Comparison of ENCODE assay signal across 26 cellular contexts in genomic region chr1:15991427-15992186, GRCh38. TPM values are rescaled to one million over a fixed set of nuclear protein-coding genes. Genes with fewer than 3 reads are reported as not detected.
DNase-seq lines count a peak whose midpoint lies in the region; ATAC-seq, FAIRE-seq and TF ChIP-seq lines count a peak whose summit lies in the region.
"Had no signal": no experiment of that assay in that cellular context is flagged by ENCODE, and none has a peak within 500 bp of the region (broad histone marks: within the 10 kb centered on the region; RNA-seq: fewer than 3 reads in every experiment).

No MANE protein-coding gene starts in this region.

- H3K9me3 ChIP-seq in K562 (replicated peaks; ENCODE audit: control insufficient read depth, insufficient read depth, low read depth, low read length) (no peaks in the 10 kb centered on the region), spleen (no peaks in the 10 kb centered on the region)
- H3K9me3 ChIP-seq: A549 had no signal

- TF ChIP-seq EP300 in K562 (IDR thresholded peaks at IDR 0.05; ENCODE audit: low read length) = no peak

- no peaks in the 10 kb centered on the region for H3K79me2 ChIP-seq in K562 (ENCODE audit: control insufficient read depth, insufficient read depth, low read length)

- peak; percentile 54 for DNase-seq in activated CD4-positive, alpha-beta T cell treated with anti-CD3 and anti-CD28 coated beads, Interleukin-2, amount 10 ng/mL, durations not matched to agents 24 days and 14 days
- DNase-seq in activated CD4-positive, alpha-beta T cell treated with anti-CD3 and anti-CD28 coated beads for 48 hours = no peak
- DNase-seq in K562 (ENCODE audit: extremely low read depth in 1 of 4, low spot score in 3 of 4) = no peak
- peak; percentile 39 for DNase-seq in spleen
- no peak for DNase-seq in H4 (ENCODE audit: low spot score)
- DNase-seq in mesothelial cell of epicardium (ENCODE audit: low spot score in 2 of 2, unreplicated experiment in 2 of 2) = no peak
- DNase-seq: C1 segment of cervical spinal cord; CD4-positive, CD25-positive, alpha-beta regulatory T cell; CD8-positive, alpha-beta memory T cell; COR-L47; DMS 273 treated with DMSO at 0.1 percent for 48 hours; DMS53; DND-41; EL; GM23248; KG1 had no signal

- H3K27ac ChIP-seq in K562 (ENCODE audit: extremely low read depth, low read depth, low read length) (no peak overlapping the region), spleen (no peak overlapping the region)
- H3K27ac ChIP-seq: 22Rv1, A549, GM23248 had no signal

- H3K27me3 Mint-ChIP-seq in activated CD4-positive, alpha-beta T cell treated with anti-CD3 and anti-CD28 coated beads, Interleukin-2, amount 10 ng/mL, durations not matched to agents 24 days and 14 days = peaks cover 4% of the 10 kb centered on the region
- peaks cover 3% of the 10 kb centered on the region for H3K27me3 Mint-ChIP-seq in mesothelial cell of epicardium (ENCODE audit: low read depth)
- H3K27me3 Mint-ChIP-seq: CD8-positive, alpha-beta memory T cell; IgD-negative memory B cell had no signal

- peaks cover 3% of the 10 kb centered on the region for H3K4me1 Mint-ChIP-seq in activated CD4-positive, alpha-beta T cell treated with anti-CD3 and anti-CD28 coated beads, Interleukin-2, amount 10 ng/mL, durations not matched to agents 24 days and 14 days
- no peaks in the 10 kb centered on the region for H3K4me1 Mint-ChIP-seq in mesothelial cell of epicardium
- H3K4me1 Mint-ChIP-seq: CD4-positive, CD25-positive, alpha-beta regulatory T cell; CD8-positive, alpha-beta memory T cell; IgD-negative memory B cell had no signal

- H3K4me3 ChIP-seq in K562 (no peak overlapping the region), spleen (no peak overlapping the region)
- H3K4me3 ChIP-seq: A549, GM12878, GM23248 had no signal

- no peak for TF ChIP-seq CTCF in K562 (IDR thresholded peaks at IDR 0.05 in 2 of 3, conservative IDR thresholded peaks at IDR 0.05 in 1 of 3; ENCODE audit: insufficient read depth in 2 of 3, low read depth in 1 of 3, low read length in 3 of 3)
- no peak for TF ChIP-seq CTCF in spleen (IDR thresholded peaks at IDR 0.05 in 8 of 11, conservative IDR thresholded peaks at IDR 0.05 in 3 of 11)
- no peak for TF ChIP-seq CTCF in mesothelial cell of epicardium (IDR thresholded peaks at IDR 0.05; ENCODE audit: unreplicated experiment)

- CTCF ChIA-PET in K562 (lab: Yijun Ruan, JAX; ENCODE audit: low intra/inter-chr PET ratio) = interaction anchor here (0.6 kb wide), 1 partner anchor 70 kb away, joined by 3 read pairs; no protein-coding TSS in a partner anchor

- H3K9ac ChIP-seq in K562 (ENCODE audit: insufficient read depth in 1 of 2, low read depth in 2 of 2, low read length in 2 of 2) = peak overlapping the region in 1 of 2 experiments; percentile 38; a peak in 2 of 4 replicates
- H3K9ac ChIP-seq: GM23248 had no signal

- peaks cover 5 to 9% of the 10 kb centered on the region in 2 experiments; a peak in 3 of 5 replicates for H3K27me3 ChIP-seq in K562 (ENCODE audit: control insufficient read depth in 2 of 2, insufficient read depth in 2 of 2, low read length in 2 of 2)
- H3K27me3 ChIP-seq in spleen (replicated peaks in 1 of 7) = no peaks in the 10 kb centered on the region

- POLR2A ChIA-PET in K562 (lab: Yijun Ruan, JAX) = no interaction called here

- no peaks in the 10 kb centered on the region for H3K9me3 Mint-ChIP-seq in activated CD4-positive, alpha-beta T cell treated with anti-CD3 and anti-CD28 coated beads, Interleukin-2, amount 10 ng/mL, durations not matched to agents 24 days and 14 days
- H3K9me3 Mint-ChIP-seq in mesothelial cell of epicardium = no peaks in the 10 kb centered on the region
- H3K9me3 Mint-ChIP-seq: CD4-positive, CD25-positive, alpha-beta regulatory T cell; CD8-positive, alpha-beta memory T cell had no signal

- no peaks in the 10 kb centered on the region for H3K36me3 Mint-ChIP-seq in activated CD4-positive, alpha-beta T cell treated with anti-CD3 and anti-CD28 coated beads, Interleukin-2, amount 10 ng/mL, durations not matched to agents 24 days and 14 days (ENCODE audit: low read depth)
- no peaks in the 10 kb centered on the region for H3K36me3 Mint-ChIP-seq in mesothelial cell of epicardium
- H3K36me3 Mint-ChIP-seq: CD4-positive, CD25-positive, alpha-beta regulatory T cell; CD8-positive, alpha-beta memory T cell; IgD-negative memory B cell had no signal

- H3K36me3 ChIP-seq in K562 (ENCODE audit: control insufficient read depth, insufficient read depth, low read length) (no peaks in the 10 kb centered on the region), spleen (no peaks in the 10 kb centered on the region)

- no peak overlapping the region for H3K27ac Mint-ChIP-seq in activated CD4-positive, alpha-beta T cell treated with anti-CD3 and anti-CD28 coated beads, Interleukin-2, amount 10 ng/mL, durations not matched to agents 24 days and 14 days
- no peak overlapping the region for H3K27ac Mint-ChIP-seq in mesothelial cell of epicardium
- H3K27ac Mint-ChIP-seq: IgD-negative memory B cell had no signal

- H4K20me1 ChIP-seq in K562 (replicated peaks; ENCODE audit: control insufficient read depth, insufficient read depth, low read length) = no peaks in the 10 kb centered on the region

- no peak for FAIRE-seq in K562 (lab: Jason Lieb, UNC)
- FAIRE-seq: A549, GM12878, GM19239, H54, HTR-8/SVneo had no signal

- intact Hi-C loops in activated CD4-positive, alpha-beta T cell treated with anti-CD3 and anti-CD28 coated beads, Interleukin-2, amount 10 ng/mL, durations not matched to agents 24 days and 14 days (cut with micrococcal nuclease) = no loop called here
- intact Hi-C loops in K562 (cut with micrococcal nuclease) (loop anchor here (5.0 kb wide), 1 partner anchor 39 kb away; no protein-coding TSS in a partner anchor), spleen (cut with DNase I; ENCODE audit: low total_unique reads) (no loop called here)

- no peak overlapping the region for H2AFZ ChIP-seq in K562 (ENCODE audit: low read depth, low read length)
- H2AFZ ChIP-seq: GM23248 had no signal

- H3K4me3 Mint-ChIP-seq in activated CD4-positive, alpha-beta T cell treated with anti-CD3 and anti-CD28 coated beads, Interleukin-2, amount 10 ng/mL, durations not matched to agents 24 days and 14 days = no peak overlapping the region
- H3K4me3 Mint-ChIP-seq in mesothelial cell of epicardium = no peak overlapping the region
- H3K4me3 Mint-ChIP-seq: CD4-positive, CD25-positive, alpha-beta regulatory T cell; CD8-positive, alpha-beta memory T cell had no signal

- TF ChIP-seq POLR2A in K562 (conservative IDR thresholded peaks at IDR 0.05) (no peak), spleen (IDR thresholded peaks at IDR 0.05) (no peak)

- TF ChIP-seq RAD21 in K562 (CRISPR knock-in tag; conservative IDR thresholded peaks at IDR 0.05 in 1 of 2, IDR thresholded peaks at IDR 0.05 in 1 of 2) = no peak

- BruUV-seq in K562 (replicated peaks; lab: Mats Ljungman, UMichigan) = no TSS peak

- H3K4me2 ChIP-seq in K562 (ENCODE audit: insufficient read depth, low read length) = no peak overlapping the region
- H3K4me2 ChIP-seq: A549 had no signal

- H3K9me1 ChIP-seq in K562 (ENCODE audit: control insufficient read depth, insufficient read depth, low read length) = no peaks in the 10 kb centered on the region

- whole genome bisulfite sequencing in K562 (ENCODE audit: insufficient coverage, low coverage, missing lambda C conversion rate) = 25% methylated on average over 11 of the region's 11 CpGs
- WGBS in spleen, 5 donors = 84 to 94% (median 88%) methylated on average over 11 of the region's 11 CpGs

- ATAC-seq in K562 (no peak), GM19328 (IDR thresholded peaks at IDR 0.05; ENCODE audit: unreplicated experiment) (no peak)
- ATAC-seq: A549, GM12878, HCT116 had no signal

- in situ Hi-C loops in K562 (cut with MboI) = no loop called here

- H3K4me1 ChIP-seq in K562 (replicated peaks in 1 of 2; ENCODE audit: control insufficient read depth in 2 of 2, insufficient read depth in 2 of 2, low read length in 2 of 2) (peaks cover 0 to 27% of the 10 kb centered on the region in 2 experiments; a peak in 2 of 5 replicates), spleen (no peaks in the 10 kb centered on the region)
- H3K4me1 ChIP-seq: A549 had no signal

RNA-seq across cellular contexts. Expression of gene SRARP, which starts 12.4 kb away (rescaled TPM):
- not detected in 2 replicates for total RNA-seq in activated CD4-positive, alpha-beta T cell treated with anti-CD3 and anti-CD28 coated beads, Interleukin-2, amount 10 ng/mL, durations not matched to agents 24 days and 14 days
- total RNA-seq in K562 (2011; cell fraction: chromatin; rRNA removed; ENCODE audit: low replicate concordance) = not detected in 2 replicates
- not detected in 2 replicates for total RNA-seq in K562 (2011; cell fraction: nucleolus; rRNA removed)
- total RNA-seq in K562 (2011; cell fraction: nucleoplasm; rRNA removed) = not detected in 2 replicates
- total RNA-seq in K562 (2014; rRNA removed) (not detected in 2 replicates), K562 (2014; rRNA removed; fragmentation: Illumina TruSeq; extraction: Trizol) (not detected in 2 replicates), K562 (2015; rRNA removed; fragmentation: Illumina TruSeq; extraction: Trizol) (not detected in 2 replicates), K562 (2021) (not detected in 2 replicates), spleen (not detected), mesothelial cell of epicardium (not detected in 3 replicates)
- polyA plus RNA-seq in K562 (2011; rRNA removed) (not detected in 2 replicates), K562 (2014; fragmentation: Illumina TruSeq; extraction: Trizol) (not detected in 2 replicates), K562 (2014; fragmentation: Nextera tagmentation; extraction: Ambion mirVana) (not detected), K562 (2014; rRNA removed) (not detected in 2 replicates), spleen (not detected)
- not detected in 2 replicates for polyA plus RNA-seq in K562 (2011; cell fraction: cytosol; rRNA removed)
- polyA plus RNA-seq in K562 (2011; cell fraction: nucleus; rRNA removed) = not detected in 2 replicates
- polyA plus RNA-seq in K562 (2012) = not detected in 2 replicates
- polyA minus RNA-seq in K562 (2011; rRNA and poly(A)+ RNA removed) = not detected in 2 replicates
- not detected in 2 replicates for polyA minus RNA-seq in K562 (2011; cell fraction: cytosol; rRNA and poly(A)+ RNA removed)
- not detected in 2 replicates for polyA minus RNA-seq in K562 (2011; cell fraction: nucleus; rRNA and poly(A)+ RNA removed)
- not detected in 2 replicates for total RNA-seq in H4 (2014; rRNA removed; shearing (Covaris generic))
- total RNA-seq: CD4-positive, CD25-positive, alpha-beta regulatory T cell; CD8-positive, alpha-beta memory T cell; G401; GM12878; GM23248 had no signal
- polyA plus RNA-seq: A549; CD4-positive, CD25-positive, alpha-beta regulatory T cell; CD8-positive, alpha-beta memory T cell; GM12878; GM23248; IgD-negative memory B cell had no signal

RNA-seq across cellular contexts. Expression of gene ZBTB17, which starts 15.7 kb away (rescaled TPM):
- 60.9 and 63.9 TPM in 2 replicates for total RNA-seq in activated CD4-positive, alpha-beta T cell treated with anti-CD3 and anti-CD28 coated beads, Interleukin-2, amount 10 ng/mL, durations not matched to agents 24 days and 14 days
- 64.2 and 253 TPM in 2 replicates for total RNA-seq in K562 (2011; cell fraction: chromatin; rRNA removed; ENCODE audit: low replicate concordance)
- total RNA-seq in K562 (2011; cell fraction: nucleolus; rRNA removed) = 186 and 214 TPM in 2 replicates
- total RNA-seq in K562 (2011; cell fraction: nucleoplasm; rRNA removed) = 76.0 and 95.5 TPM in 2 replicates
- total RNA-seq in K562 (2014; rRNA removed) (43.3 and 54.0 TPM in 2 replicates), K562 (2014; rRNA removed; fragmentation: Illumina TruSeq; extraction: Trizol) (10.4 and 11.0 TPM in 2 replicates), K562 (2015; rRNA removed; fragmentation: Illumina TruSeq; extraction: Trizol) (29.6 and 33.2 TPM in 2 replicates), K562 (2021) (46.5 and 53.4 TPM in 2 replicates), spleen (10 to 100 TPM; 36.8 to 73.4 (median 52.1) TPM), mesothelial cell of epicardium (46.0 to 48.6 TPM (median 48.6 TPM) in 3 replicates)
- polyA plus RNA-seq in K562 (2011; rRNA removed) (43.4 and 71.1 TPM in 2 replicates), K562 (2014; fragmentation: Illumina TruSeq; extraction: Trizol) (15.1 and 31.6 TPM in 2 replicates), K562 (2014; fragmentation: Nextera tagmentation; extraction: Ambion mirVana) (1 to 10 TPM; 1.1 to 1.7 TPM), K562 (2014; rRNA removed) (50.3 and 54.1 TPM in 2 replicates), spleen (100 to 1,000 TPM in 2 of 3 donors, 10 to 100 TPM in 1; 46.5 to 139 (median 111) TPM)
- 56.0 and 83.7 TPM in 2 replicates for polyA plus RNA-seq in K562 (2011; cell fraction: cytosol; rRNA removed)
- 333 and 422 TPM in 2 replicates for polyA plus RNA-seq in K562 (2011; cell fraction: nucleus; rRNA removed)
- polyA plus RNA-seq in K562 (2012) = 34.3 and 57.6 TPM in 2 replicates
- polyA minus RNA-seq in K562 (2011; rRNA and poly(A)+ RNA removed) = 22.8 and 30.5 TPM in 2 replicates
- polyA minus RNA-seq in K562 (2011; cell fraction: cytosol; rRNA and poly(A)+ RNA removed) = 36.4 and 38.9 TPM in 2 replicates
- 70.3 and 82.3 TPM in 2 replicates for polyA minus RNA-seq in K562 (2011; cell fraction: nucleus; rRNA and poly(A)+ RNA removed)
- 17.5 and 30.5 TPM in 2 replicates for total RNA-seq in H4 (2014; rRNA removed; shearing (Covaris generic))

RNA-seq across cellular contexts. Expression of gene HSPB7, which starts 26.2 kb away (rescaled TPM):
- not detected in 2 replicates for total RNA-seq in activated CD4-positive, alpha-beta T cell treated with anti-CD3 and anti-CD28 coated beads, Interleukin-2, amount 10 ng/mL, durations not matched to agents 24 days and 14 days
- total RNA-seq in K562 (2011; cell fraction: chromatin; rRNA removed; ENCODE audit: low replicate concordance) = 0.44 TPM in 1 of 2 replicates, not detected in the other
- not detected in 2 replicates for total RNA-seq in K562 (2011; cell fraction: nucleolus; rRNA removed)
- 0.31 TPM in 1 of 2 replicates, not detected in the other for total RNA-seq in K562 (2011; cell fraction: nucleoplasm; rRNA removed)
- total RNA-seq in K562 (2014; rRNA removed) (0.05 TPM in 1 of 2 replicates, not detected in the other), K562 (2014; rRNA removed; fragmentation: Illumina TruSeq; extraction: Trizol) (not detected in 2 replicates), K562 (2015; rRNA removed; fragmentation: Illumina TruSeq; extraction: Trizol) (not detected in 2 replicates), K562 (2021) (0.09 TPM in 1 of 2 replicates, not detected in the other), spleen (1 to 10 TPM in 6 of 7 donors, under 1 TPM in 1; 0.60 to 3.7 (median 2.2) TPM), mesothelial cell of epicardium (5.0 to 6.3 TPM (median 6.3 TPM) in 3 replicates)
- polyA plus RNA-seq in K562 (2011; rRNA removed) (0.07 and 0.08 TPM in 2 replicates), K562 (2014; fragmentation: Illumina TruSeq; extraction: Trizol) (0.19 TPM in 1 of 2 replicates, not detected in the other), K562 (2014; fragmentation: Nextera tagmentation; extraction: Ambion mirVana) (not detected), K562 (2014; rRNA removed) (not detected in 2 replicates), spleen (1 to 10 TPM; 2.3 to 8.1 (median 4.2) TPM)
- polyA plus RNA-seq in K562 (2011; cell fraction: cytosol; rRNA removed) = 0.03 and 0.04 TPM in 2 replicates
- 0.07 and 0.08 TPM in 2 replicates for polyA plus RNA-seq in K562 (2011; cell fraction: nucleus; rRNA removed)
- 0.16 and 0.17 TPM in 2 replicates for polyA plus RNA-seq in K562 (2012)
- not detected in 2 replicates for polyA minus RNA-seq in K562 (2011; rRNA and poly(A)+ RNA removed)
- not detected in 2 replicates for polyA minus RNA-seq in K562 (2011; cell fraction: cytosol; rRNA and poly(A)+ RNA removed)
- polyA minus RNA-seq in K562 (2011; cell fraction: nucleus; rRNA and poly(A)+ RNA removed) = not detected in 2 replicates
- total RNA-seq in H4 (2014; rRNA removed; shearing (Covaris generic)) = not detected in 2 replicates
- total RNA-seq: CD4-positive, CD25-positive, alpha-beta regulatory T cell; CD8-positive, alpha-beta memory T cell; GM12878 had no signal
- polyA plus RNA-seq: A549; CD4-positive, CD25-positive, alpha-beta regulatory T cell; CD8-positive, alpha-beta memory T cell; IgD-negative memory B cell had no signal

RNA-seq across cellular contexts. Expression of gene CLCNKA, which starts 30.2 kb away (rescaled TPM):
- total RNA-seq in activated CD4-positive, alpha-beta T cell treated with anti-CD3 and anti-CD28 coated beads, Interleukin-2, amount 10 ng/mL, durations not matched to agents 24 days and 14 days = not detected in 2 replicates
- total RNA-seq in K562 (2011; cell fraction: chromatin; rRNA removed; ENCODE audit: low replicate concordance) = 0.55 and 2.4 TPM in 2 replicates
- 0.92 and 2.0 TPM in 2 replicates for total RNA-seq in K562 (2011; cell fraction: nucleolus; rRNA removed)
- 0.76 and 2.0 TPM in 2 replicates for total RNA-seq in K562 (2011; cell fraction: nucleoplasm; rRNA removed)
- total RNA-seq in K562 (2014; rRNA removed) (0.18 TPM in 1 of 2 replicates, not detected in the other), K562 (2014; rRNA removed; fragmentation: Illumina TruSeq; extraction: Trizol) (not detected in 2 replicates), K562 (2015; rRNA removed; fragmentation: Illumina TruSeq; extraction: Trizol) (not detected in 2 replicates), K562 (2021) (0.07 and 0.18 TPM in 2 replicates), spleen (under 1 TPM in 3 of 7 donors, not detected in 4; 0.22 to 0.46 (median 0.37) TPM), mesothelial cell of epicardium (3.0 to 3.5 TPM (median 3.2 TPM) in 3 replicates)
- polyA plus RNA-seq in K562 (2011; rRNA removed) (0.10 and 0.45 TPM in 2 replicates), K562 (2014; fragmentation: Illumina TruSeq; extraction: Trizol) (0.10 TPM in 1 of 2 replicates, not detected in the other), K562 (2014; fragmentation: Nextera tagmentation; extraction: Ambion mirVana) (under 1 TPM in 1 of 2 experiments, not detected in 1; 0.03 TPM), K562 (2014; rRNA removed) (0.37 TPM in 1 of 2 replicates, not detected in the other), spleen (under 1 TPM; 0.19 to 0.50 (median 0.20) TPM)
- polyA plus RNA-seq in K562 (2011; cell fraction: cytosol; rRNA removed) = 0.24 and 1.1 TPM in 2 replicates
- polyA plus RNA-seq in K562 (2011; cell fraction: nucleus; rRNA removed) = 4.6 and 6.0 TPM in 2 replicates
- 0.14 and 0.35 TPM in 2 replicates for polyA plus RNA-seq in K562 (2012)
- 0.07 TPM in 1 of 2 replicates, not detected in the other for polyA minus RNA-seq in K562 (2011; rRNA and poly(A)+ RNA removed)
- not detected in 2 replicates for polyA minus RNA-seq in K562 (2011; cell fraction: cytosol; rRNA and poly(A)+ RNA removed)
- 0.56 and 0.94 TPM in 2 replicates for polyA minus RNA-seq in K562 (2011; cell fraction: nucleus; rRNA and poly(A)+ RNA removed)
- not detected in 2 replicates for total RNA-seq in H4 (2014; rRNA removed; shearing (Covaris generic))
- total RNA-seq: CD4-positive, CD25-positive, alpha-beta regulatory T cell; CD8-positive, alpha-beta memory T cell; GM12878; GM23248 had no signal
- polyA plus RNA-seq: CD4-positive, CD25-positive, alpha-beta regulatory T cell; CD8-positive, alpha-beta memory T cell; GM23248; IgD-negative memory B cell had no signal

RNA-seq across cellular contexts. Expression of gene CLCNKB, which starts 52.0 kb away (rescaled TPM):
- total RNA-seq in activated CD4-positive, alpha-beta T cell treated with anti-CD3 and anti-CD28 coated beads, Interleukin-2, amount 10 ng/mL, durations not matched to agents 24 days and 14 days = not detected in 2 replicates
- 1.2 and 5.1 TPM in 2 replicates for total RNA-seq in K562 (2011; cell fraction: chromatin; rRNA removed; ENCODE audit: low replicate concordance)
- total RNA-seq in K562 (2011; cell fraction: nucleolus; rRNA removed) = 3.3 and 5.3 TPM in 2 replicates
- 1.8 and 2.3 TPM in 2 replicates for total RNA-seq in K562 (2011; cell fraction: nucleoplasm; rRNA removed)
- total RNA-seq in K562 (2014; rRNA removed) = 0.64 and 1.6 TPM in 2 replicates
- 0.32 and 0.40 TPM in 2 replicates for total RNA-seq in K562 (2014; rRNA removed; fragmentation: Illumina TruSeq; extraction: Trizol)
- 0.19 and 0.29 TPM in 2 replicates for total RNA-seq in K562 (2015; rRNA removed; fragmentation: Illumina TruSeq; extraction: Trizol)
- total RNA-seq in K562 (2021) = 1.1 TPM in 2 replicates
- polyA plus RNA-seq in K562 (2011; rRNA removed) = 1.4 and 4.0 TPM in 2 replicates
- 3.6 and 5.5 TPM in 2 replicates for polyA plus RNA-seq in K562 (2011; cell fraction: cytosol; rRNA removed)
- 22.9 and 26.0 TPM in 2 replicates for polyA plus RNA-seq in K562 (2011; cell fraction: nucleus; rRNA removed)
- polyA plus RNA-seq in K562 (2012) = 0.48 and 1.8 TPM in 2 replicates
- polyA plus RNA-seq in K562 (2014; fragmentation: Illumina TruSeq; extraction: Trizol) = 0.97 and 1.1 TPM in 2 replicates
- under 1 TPM; 0.08 to 0.49 TPM for polyA plus RNA-seq in K562 (2014; fragmentation: Nextera tagmentation; extraction: Ambion mirVana)
- polyA plus RNA-seq in K562 (2014; rRNA removed) = 1.2 and 1.7 TPM in 2 replicates
- polyA minus RNA-seq in K562 (2011; rRNA and poly(A)+ RNA removed) = 0.99 and 1.2 TPM in 2 replicates
- 1.0 TPM in 1 of 2 replicates, not detected in the other for polyA minus RNA-seq in K562 (2011; cell fraction: cytosol; rRNA and poly(A)+ RNA removed)
- polyA minus RNA-seq in K562 (2011; cell fraction: nucleus; rRNA and poly(A)+ RNA removed) = 1.5 and 2.3 TPM in 2 replicates
- total RNA-seq in spleen = under 1 TPM in 1 of 7 donors, not detected in 6; 0.13 TPM
- polyA plus RNA-seq in spleen = under 1 TPM; 0.04 to 0.10 (median 0.06) TPM
- not detected in 2 replicates for total RNA-seq in H4 (2014; rRNA removed; shearing (Covaris generic))
- 2.9 to 3.6 TPM (median 3.0 TPM) in 3 replicates for total RNA-seq in mesothelial cell of epicardium
- total RNA-seq: CD4-positive, CD25-positive, alpha-beta regulatory T cell; CD8-positive, alpha-beta memory T cell; GM12878; GM23248 had no signal
- polyA plus RNA-seq: CD4-positive, CD25-positive, alpha-beta regulatory T cell; CD8-positive, alpha-beta memory T cell; GM23248; IgD-negative memory B cell had no signal

Comparison
In these comparisons a context has a peak if more than half of its experiments do, and no peak if none do; other contexts are left out.
1. DNase-seq: peak in activated CD4-positive, alpha-beta T cell treated with anti-CD3 and anti-CD28 coated beads, Interleukin-2, amount 10 ng/mL, durations not matched to agents 24 days and 14 days (single experiment) and spleen (single experiment); none in activated CD4-positive, alpha-beta T cell treated with anti-CD3 and anti-CD28 coated beads for 48 hours (single experiment), K562 (0 of 4), H4 (single experiment) and mesothelial cell of epicardium (0 of 2).